ENCODE assay signal across 11 cellular contexts in genomic region chr5:57566914-57567313, GRCh38.
A peak's percentile ranks its signal among the peaks of the same experiment; 100 is the strongest.
DNase-seq lines count a peak whose midpoint lies in the region; ATAC-seq and TF ChIP-seq lines count a peak whose summit lies in the region.
"Had no signal": no experiment of that assay in that cellular context is flagged by ENCODE, and none has a peak within 500 bp of the region (broad histone marks: within the 10 kb centered on the region; RNA-seq: fewer than 3 reads in every experiment).

No MANE protein-coding gene starts in this region.

- in situ Hi-C loops in HAP-1 (cut with MboI; ENCODE audit: low sequenced_read_pairs): no loop called here

- no peaks in the 10 kb centered on the region for H3K27me3 ChIP-seq in HAP-1 (ENCODE audit: low read depth)
- no peaks in the 10 kb centered on the region for H3K27me3 ChIP-seq in uterus
- H3K27me3 ChIP-seq: heart left ventricle had no signal

- intact Hi-C loops in sciatic nerve (cut with DNase I): no loop called here
- intact Hi-C loops in uterus (cut with DNase I; ENCODE audit: low total_unique reads): no loop called here

- H3K27ac ChIP-seq in uterus: no peak overlapping the region

- no peaks in the 10 kb centered on the region for H3K4me1 ChIP-seq in HAP-1
- no peaks in the 10 kb centered on the region for H3K4me1 ChIP-seq in uterus

- TF ChIP-seq POLR2A in uterus (IDR thresholded peaks at IDR 0.05): no peak

- TF ChIP-seq CTCF in uterus (IDR thresholded peaks at IDR 0.05): no peak

- no peak overlapping the region for H3K4me3 ChIP-seq in HAP-1
- no peak overlapping the region for H3K4me3 ChIP-seq in uterus
- H3K4me3 ChIP-seq: heart left ventricle had no signal

- H3K36me3 ChIP-seq in HAP-1 (replicated peaks) (no peaks in the 10 kb centered on the region), uterus (no peaks in the 10 kb centered on the region)
- H3K36me3 ChIP-seq: heart left ventricle had no signal

- DNase-seq in M059J (ENCODE audit: low read depth): peak; percentile 41
- peak; percentile 90 for DNase-seq in fibroblast of peridontal ligament (ENCODE audit: extremely low read depth)
- no peak for DNase-seq in sciatic nerve (ENCODE audit: low spot score)
- DNase-seq in NCI-H1694 treated with DMSO at 0.1 percent for 48 hours (lab: John Stamatoyannopoulos, UW): no peak
- DNase-seq in activated gamma-delta T cell (lab: John Stamatoyannopoulos, UW): no peak
- DNase-seq in HAP-1 (ENCODE audit: low spot score in 2 of 2): no peak
- no peak for DNase-seq in uterus
- DNase-seq: heart left ventricle, naive B cell, NCI-H774 had no signal

- peak; percentile 66 for ATAC-seq in GM21619 (IDR thresholded peaks at IDR 0.05; ENCODE audit: unreplicated experiment)
- peak; percentile 80 for ATAC-seq in sciatic nerve

- H3K9me3 ChIP-seq in HAP-1: no peaks in the 10 kb centered on the region
- H3K9me3 ChIP-seq in uterus: no peaks in the 10 kb centered on the region
- H3K9me3 ChIP-seq: heart left ventricle had no signal

Comparison
In these comparisons a context has a peak if more than half of its experiments do, and no peak if none do; other contexts are left out.
1. DNase-seq: peak in M059J (single experiment) and fibroblast of peridontal ligament (single experiment); none in sciatic nerve (single experiment), NCI-H1694 treated with DMSO at 0.1 percent for 48 hours (single experiment), activated gamma-delta T cell (single experiment), HAP-1 (0 of 2) and uterus (0 of 2).